1 cellular context compared by ENCODE assay signal in the genomic region with DNA sequence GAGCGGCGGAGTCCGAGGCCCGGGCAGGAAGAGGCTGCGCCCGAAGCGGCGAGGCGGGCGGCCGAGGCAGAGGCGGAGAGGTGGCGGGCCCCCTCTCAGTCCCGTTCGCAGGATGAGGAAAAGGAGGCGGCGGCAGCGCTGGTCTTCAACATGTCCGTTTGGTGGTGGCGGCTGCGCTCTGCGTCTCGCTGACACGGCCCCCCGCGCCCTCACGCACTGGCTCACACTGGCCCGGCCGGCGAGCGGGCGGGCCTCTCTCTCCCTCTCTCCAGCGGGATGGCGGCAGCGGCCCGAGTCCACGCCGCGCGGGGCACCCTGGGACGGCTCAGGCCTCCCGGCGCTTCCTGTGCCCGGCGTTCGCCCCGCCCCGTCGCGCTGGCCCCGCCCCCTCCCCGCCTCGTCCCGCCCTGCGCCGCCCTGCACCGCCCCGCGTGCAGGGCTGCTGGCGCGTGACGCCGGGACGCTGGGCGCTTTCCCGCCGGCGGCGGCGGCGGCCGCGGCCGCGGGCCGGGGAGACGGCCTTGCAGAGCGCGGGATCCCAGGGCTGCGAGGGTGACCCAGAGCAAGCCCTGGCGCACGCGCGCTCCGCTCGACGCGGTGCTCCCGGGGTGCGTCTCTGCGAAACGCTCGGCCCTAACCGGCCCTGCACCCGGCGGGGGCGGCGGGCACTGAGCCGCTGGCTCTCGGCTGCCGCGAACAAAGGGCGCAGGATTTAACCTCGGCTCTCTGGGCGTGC.
A peak's percentile ranks its signal among the peaks of the same experiment; 100 is the strongest.
TF ChIP-seq lines count a peak whose summit lies in the region.

A gene with protein sequence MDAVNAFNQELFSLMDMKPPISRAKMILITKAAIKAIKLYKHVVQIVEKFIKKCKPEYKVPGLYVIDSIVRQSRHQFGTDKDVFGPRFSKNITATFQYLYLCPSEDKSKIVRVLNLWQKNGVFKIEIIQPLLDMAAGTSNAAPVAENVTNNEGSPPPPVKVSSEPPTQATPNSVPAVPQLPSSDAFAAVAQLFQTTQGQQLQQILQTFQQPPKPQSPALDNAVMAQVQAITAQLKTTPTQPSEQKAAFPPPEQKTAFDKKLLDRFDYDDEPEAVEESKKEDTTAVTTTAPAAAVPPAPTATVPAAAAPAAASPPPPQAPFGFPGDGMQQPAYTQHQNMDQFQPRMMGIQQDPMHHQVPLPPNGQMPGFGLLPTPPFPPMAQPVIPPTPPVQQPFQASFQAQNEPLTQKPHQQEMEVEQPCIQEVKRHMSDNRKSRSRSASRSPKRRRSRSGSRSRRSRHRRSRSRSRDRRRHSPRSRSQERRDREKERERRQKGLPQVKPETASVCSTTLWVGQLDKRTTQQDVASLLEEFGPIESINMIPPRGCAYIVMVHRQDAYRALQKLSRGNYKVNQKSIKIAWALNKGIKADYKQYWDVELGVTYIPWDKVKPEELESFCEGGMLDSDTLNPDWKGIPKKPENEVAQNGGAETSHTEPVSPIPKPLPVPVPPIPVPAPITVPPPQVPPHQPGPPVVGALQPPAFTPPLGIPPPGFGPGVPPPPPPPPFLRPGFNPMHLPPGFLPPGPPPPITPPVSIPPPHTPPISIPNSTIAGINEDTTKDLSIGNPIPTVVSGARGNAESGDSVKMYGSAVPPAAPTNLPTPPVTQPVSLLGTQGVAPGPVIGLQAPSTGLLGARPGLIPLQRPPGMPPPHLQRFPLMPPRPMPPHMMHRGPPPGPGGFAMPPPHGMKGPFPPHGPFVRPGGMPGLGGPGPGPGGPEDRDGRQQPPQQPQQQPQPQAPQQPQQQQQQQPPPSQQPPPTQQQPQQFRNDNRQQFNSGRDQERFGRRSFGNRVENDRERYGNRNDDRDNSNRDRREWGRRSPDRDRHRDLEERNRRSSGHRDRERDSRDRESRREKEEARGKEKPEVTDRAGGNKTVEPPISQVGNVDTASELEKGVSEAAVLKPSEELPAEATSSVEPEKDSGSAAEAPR (minus strand): TSS at position 317 of the 736 bp plus-strand sequence. CDS start 426 bp downstream, outside the sequence.

TF ChIP-seq in HepG2, 621 proteins besides CTCF, POLR2A, EP300 and RAD21 (continued from another document and continues in another):
- TF ChIP-seq, protein P1, sequence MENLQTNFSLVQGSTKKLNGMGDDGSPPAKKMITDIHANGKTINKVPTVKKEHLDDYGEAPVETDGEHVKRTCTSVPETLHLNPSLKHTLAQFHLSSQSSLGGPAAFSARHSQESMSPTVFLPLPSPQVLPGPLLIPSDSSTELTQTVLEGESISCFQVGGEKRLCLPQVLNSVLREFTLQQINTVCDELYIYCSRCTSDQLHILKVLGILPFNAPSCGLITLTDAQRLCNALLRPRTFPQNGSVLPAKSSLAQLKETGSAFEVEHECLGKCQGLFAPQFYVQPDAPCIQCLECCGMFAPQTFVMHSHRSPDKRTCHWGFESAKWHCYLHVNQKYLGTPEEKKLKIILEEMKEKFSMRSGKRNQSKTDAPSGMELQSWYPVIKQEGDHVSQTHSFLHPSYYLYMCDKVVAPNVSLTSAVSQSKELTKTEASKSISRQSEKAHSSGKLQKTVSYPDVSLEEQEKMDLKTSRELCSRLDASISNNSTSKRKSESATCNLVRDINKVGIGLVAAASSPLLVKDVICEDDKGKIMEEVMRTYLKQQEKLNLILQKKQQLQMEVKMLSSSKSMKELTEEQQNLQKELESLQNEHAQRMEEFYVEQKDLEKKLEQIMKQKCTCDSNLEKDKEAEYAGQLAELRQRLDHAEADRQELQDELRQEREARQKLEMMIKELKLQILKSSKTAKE (CRISPR knock-in tag; IDR thresholded peaks at IDR 0.05; ENCODE audit: borderline replicate concordance): peak; percentile 3; the same call in 1 of the 2 replicates
- TF ChIP-seq, protein P2, sequence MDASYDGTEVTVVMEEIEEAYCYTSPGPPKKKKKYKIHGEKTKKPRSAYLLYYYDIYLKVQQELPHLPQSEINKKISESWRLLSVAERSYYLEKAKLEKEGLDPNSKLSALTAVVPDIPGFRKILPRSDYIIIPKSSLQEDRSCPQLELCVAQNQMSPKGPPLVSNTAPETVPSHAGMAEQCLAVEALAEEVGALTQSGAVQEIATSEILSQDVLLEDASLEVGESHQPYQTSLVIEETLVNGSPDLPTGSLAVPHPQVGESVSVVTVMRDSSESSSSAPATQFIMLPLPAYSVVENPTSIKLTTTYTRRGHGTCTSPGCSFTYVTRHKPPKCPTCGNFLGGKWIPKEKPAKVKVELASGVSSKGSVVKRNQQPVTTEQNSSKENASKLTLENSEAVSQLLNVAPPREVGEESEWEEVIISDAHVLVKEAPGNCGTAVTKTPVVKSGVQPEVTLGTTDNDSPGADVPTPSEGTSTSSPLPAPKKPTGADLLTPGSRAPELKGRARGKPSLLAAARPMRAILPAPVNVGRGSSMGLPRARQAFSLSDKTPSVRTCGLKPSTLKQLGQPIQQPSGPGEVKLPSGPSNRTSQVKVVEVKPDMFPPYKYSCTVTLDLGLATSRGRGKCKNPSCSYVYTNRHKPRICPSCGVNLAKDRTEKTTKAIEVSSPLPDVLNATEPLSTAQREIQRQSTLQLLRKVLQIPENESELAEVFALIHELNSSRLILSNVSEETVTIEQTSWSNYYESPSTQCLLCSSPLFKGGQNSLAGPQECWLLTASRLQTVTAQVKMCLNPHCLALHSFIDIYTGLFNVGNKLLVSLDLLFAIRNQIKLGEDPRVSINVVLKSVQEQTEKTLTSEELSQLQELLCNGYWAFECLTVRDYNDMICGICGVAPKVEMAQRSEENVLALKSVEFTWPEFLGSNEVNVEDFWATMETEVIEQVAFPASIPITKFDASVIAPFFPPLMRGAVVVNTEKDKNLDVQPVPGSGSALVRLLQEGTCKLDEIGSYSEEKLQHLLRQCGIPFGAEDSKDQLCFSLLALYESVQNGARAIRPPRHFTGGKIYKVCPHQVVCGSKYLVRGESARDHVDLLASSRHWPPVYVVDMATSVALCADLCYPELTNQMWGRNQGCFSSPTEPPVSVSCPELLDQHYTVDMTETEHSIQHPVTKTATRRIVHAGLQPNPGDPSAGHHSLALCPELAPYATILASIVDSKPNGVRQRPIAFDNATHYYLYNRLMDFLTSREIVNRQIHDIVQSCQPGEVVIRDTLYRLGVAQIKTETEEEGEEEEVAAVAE (CRISPR knock-in tag; IDR thresholded peaks at IDR 0.05; ENCODE audit: borderline replicate concordance): no peak
- peak; percentile 44; the same call in 1 of the 2 replicates for TF ChIP-seq REPIN1 (CRISPR knock-in tag; IDR thresholded peaks at IDR 0.05; ENCODE audit: borderline replicate concordance, low read depth)
- peak; percentile 89 for TF ChIP-seq ZNF563 (CRISPR knock-in tag; IDR thresholded peaks at IDR 0.05)
- TF ChIP-seq ZNF251 (CRISPR knock-in tag; IDR thresholded peaks at IDR 0.05): no peak
- TF ChIP-seq ETV5 (CRISPR knock-in tag; IDR thresholded peaks at IDR 0.05; ENCODE audit: borderline replicate concordance): no peak
- 0 out of 2 replicates have a peak, but pooled peaks have one; percentile 15 for TF ChIP-seq ZNF234 (CRISPR knock-in tag; conservative IDR thresholded peaks at IDR 0.05)
- TF ChIP-seq ZSCAN31 (CRISPR knock-in tag; IDR thresholded peaks at IDR 0.05; ENCODE audit: low read depth): peak; percentile 73; the same call in 1 of the 2 replicates
- TF ChIP-seq GATA4 (IDR thresholded peaks at IDR 0.05; ENCODE audit: borderline replicate concordance, low read depth): peak; percentile 16; the same call in 1 of the 2 replicates
- peak; percentile 72; the same call in 1 of the 2 replicates for TF ChIP-seq ZSCAN21 (CRISPR knock-in tag; IDR thresholded peaks at IDR 0.05; ENCODE audit: borderline replicate concordance)
- TF ChIP-seq, protein P3, sequence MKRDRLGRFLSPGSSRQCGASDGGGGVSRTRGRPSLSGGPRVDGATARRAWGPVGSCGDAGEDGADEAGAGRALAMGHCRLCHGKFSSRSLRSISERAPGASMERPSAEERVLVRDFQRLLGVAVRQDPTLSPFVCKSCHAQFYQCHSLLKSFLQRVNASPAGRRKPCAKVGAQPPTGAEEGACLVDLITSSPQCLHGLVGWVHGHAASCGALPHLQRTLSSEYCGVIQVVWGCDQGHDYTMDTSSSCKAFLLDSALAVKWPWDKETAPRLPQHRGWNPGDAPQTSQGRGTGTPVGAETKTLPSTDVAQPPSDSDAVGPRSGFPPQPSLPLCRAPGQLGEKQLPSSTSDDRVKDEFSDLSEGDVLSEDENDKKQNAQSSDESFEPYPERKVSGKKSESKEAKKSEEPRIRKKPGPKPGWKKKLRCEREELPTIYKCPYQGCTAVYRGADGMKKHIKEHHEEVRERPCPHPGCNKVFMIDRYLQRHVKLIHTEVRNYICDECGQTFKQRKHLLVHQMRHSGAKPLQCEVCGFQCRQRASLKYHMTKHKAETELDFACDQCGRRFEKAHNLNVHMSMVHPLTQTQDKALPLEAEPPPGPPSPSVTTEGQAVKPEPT (CRISPR knock-in tag; IDR thresholded peaks at IDR 0.05; ENCODE audit: low read depth): peak; percentile 77; the same call in 1 of the 2 replicates
- TF ChIP-seq MYC (CRISPR knock-in tag; IDR thresholded peaks at IDR 0.05; ENCODE audit: borderline replicate concordance): peak; percentile 75
- peak; percentile 53; the same call in 1 of the 2 replicates for TF ChIP-seq ESRRA (CRISPR knock-in tag; IDR thresholded peaks at IDR 0.05; ENCODE audit: low read depth)
- TF ChIP-seq IRX3 (CRISPR knock-in tag; IDR thresholded peaks at IDR 0.05; ENCODE audit: borderline replicate concordance, low read depth): no peak; the same call in 1 of the 2 replicates
- TF ChIP-seq ZNF230 (CRISPR knock-in tag; IDR thresholded peaks at IDR 0.05): no peak
- TF ChIP-seq ZNF83 (CRISPR knock-in tag; IDR thresholded peaks at IDR 0.05; ENCODE audit: borderline replicate concordance): peak; percentile 10; the same call in 1 of the 2 replicates
- no peak for TF ChIP-seq HMG20B (CRISPR knock-in tag; conservative IDR thresholded peaks at IDR 0.05)
- no peak for TF ChIP-seq ZNF660 (CRISPR knock-in tag; IDR thresholded peaks at IDR 0.05; ENCODE audit: borderline replicate concordance, low read depth)
- TF ChIP-seq ZNF274 (CRISPR knock-in tag; IDR thresholded peaks at IDR 0.05): peak; percentile 7; the same call in 1 of the 2 replicates
- peak; percentile 66 for TF ChIP-seq ZNF607 (CRISPR knock-in tag; IDR thresholded peaks at IDR 0.05; ENCODE audit: borderline replicate concordance)
- TF ChIP-seq ZNF781 (CRISPR knock-in tag; IDR thresholded peaks at IDR 0.05; ENCODE audit: borderline replicate concordance, not compliant biosample characterization): no peak
- TF ChIP-seq ZNF138 (CRISPR knock-in tag; IDR thresholded peaks at IDR 0.05; ENCODE audit: low read depth): peak; percentile 78; the same call in 1 of the 2 replicates
- TF ChIP-seq TEAD3 (CRISPR knock-in tag; optimal IDR thresholded peaks at IDR 0.05; ENCODE audit: borderline replicate concordance): no peak
- TF ChIP-seq ZSCAN22 (CRISPR knock-in tag; IDR thresholded peaks at IDR 0.05): no peak
- no peak for TF ChIP-seq FOXP1 (IDR thresholded peaks at IDR 0.05)
- TF ChIP-seq FOXP1 (CRISPR knock-in tag; IDR thresholded peaks at IDR 0.05): no peak
- TF ChIP-seq MAF1 (CRISPR knock-in tag; IDR thresholded peaks at IDR 0.05; ENCODE audit: borderline replicate concordance): 0 out of 2 replicates have a peak, but pooled peaks have one; percentile 10
- TF ChIP-seq, protein P4, sequence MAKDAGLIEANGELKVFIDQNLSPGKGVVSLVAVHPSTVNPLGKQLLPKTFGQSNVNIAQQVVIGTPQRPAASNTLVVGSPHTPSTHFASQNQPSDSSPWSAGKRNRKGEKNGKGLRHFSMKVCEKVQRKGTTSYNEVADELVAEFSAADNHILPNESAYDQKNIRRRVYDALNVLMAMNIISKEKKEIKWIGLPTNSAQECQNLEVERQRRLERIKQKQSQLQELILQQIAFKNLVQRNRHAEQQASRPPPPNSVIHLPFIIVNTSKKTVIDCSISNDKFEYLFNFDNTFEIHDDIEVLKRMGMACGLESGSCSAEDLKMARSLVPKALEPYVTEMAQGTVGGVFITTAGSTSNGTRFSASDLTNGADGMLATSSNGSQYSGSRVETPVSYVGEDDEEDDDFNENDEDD (CRISPR knock-in tag; IDR thresholded peaks at IDR 0.05; ENCODE audit: borderline replicate concordance): peak; percentile 84
- no peak for TF ChIP-seq ZNF780A (CRISPR knock-in tag; IDR thresholded peaks at IDR 0.05)
- TF ChIP-seq ZNF850 (CRISPR knock-in tag; conservative IDR thresholded peaks at IDR 0.05): no peak
- TF ChIP-seq ZNF891 (CRISPR knock-in tag; IDR thresholded peaks at IDR 0.05): no peak
- peak; percentile 36; the same call in 1 of the 3 replicates for TF ChIP-seq MXI1 (IDR thresholded peaks at IDR 0.05; ENCODE audit: borderline replicate concordance, low read depth, low read length)
- no peak for TF ChIP-seq CBX1 (IDR thresholded peaks at IDR 0.05; ENCODE audit: low read depth)
- no peak for TF ChIP-seq TBP (CRISPR knock-in tag; IDR thresholded peaks at IDR 0.05)
- TF ChIP-seq, protein P5, sequence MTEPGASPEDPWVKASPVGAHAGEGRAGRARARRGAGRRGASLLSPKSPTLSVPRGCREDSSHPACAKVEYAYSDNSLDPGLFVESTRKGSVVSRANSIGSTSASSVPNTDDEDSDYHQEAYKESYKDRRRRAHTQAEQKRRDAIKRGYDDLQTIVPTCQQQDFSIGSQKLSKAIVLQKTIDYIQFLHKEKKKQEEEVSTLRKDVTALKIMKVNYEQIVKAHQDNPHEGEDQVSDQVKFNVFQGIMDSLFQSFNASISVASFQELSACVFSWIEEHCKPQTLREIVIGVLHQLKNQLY (CRISPR knock-in tag; IDR thresholded peaks at IDR 0.05): no peak
- TF ChIP-seq HNRNPL (IDR thresholded peaks at IDR 0.05; ENCODE audit: low read depth, low read length): 0 out of 2 replicates have a peak, but pooled peaks have one; percentile 49
- no peak for TF ChIP-seq TBX3 (IDR thresholded peaks at IDR 0.05; ENCODE audit: borderline replicate concordance)
- TF ChIP-seq, protein P6, sequence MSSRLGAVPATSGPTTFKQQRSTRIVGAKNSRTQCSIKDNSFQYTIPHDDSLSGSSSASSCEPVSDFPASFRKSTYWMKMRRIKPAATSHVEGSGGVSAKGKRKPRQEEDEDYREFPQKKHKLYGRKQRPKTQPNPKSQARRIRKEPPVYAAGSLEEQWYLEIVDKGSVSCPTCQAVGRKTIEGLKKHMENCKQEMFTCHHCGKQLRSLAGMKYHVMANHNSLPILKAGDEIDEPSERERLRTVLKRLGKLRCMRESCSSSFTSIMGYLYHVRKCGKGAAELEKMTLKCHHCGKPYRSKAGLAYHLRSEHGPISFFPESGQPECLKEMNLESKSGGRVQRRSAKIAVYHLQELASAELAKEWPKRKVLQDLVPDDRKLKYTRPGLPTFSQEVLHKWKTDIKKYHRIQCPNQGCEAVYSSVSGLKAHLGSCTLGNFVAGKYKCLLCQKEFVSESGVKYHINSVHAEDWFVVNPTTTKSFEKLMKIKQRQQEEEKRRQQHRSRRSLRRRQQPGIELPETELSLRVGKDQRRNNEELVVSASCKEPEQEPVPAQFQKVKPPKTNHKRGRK (CRISPR knock-in tag; IDR thresholded peaks at IDR 0.05): no peak
- TF ChIP-seq, protein P7, sequence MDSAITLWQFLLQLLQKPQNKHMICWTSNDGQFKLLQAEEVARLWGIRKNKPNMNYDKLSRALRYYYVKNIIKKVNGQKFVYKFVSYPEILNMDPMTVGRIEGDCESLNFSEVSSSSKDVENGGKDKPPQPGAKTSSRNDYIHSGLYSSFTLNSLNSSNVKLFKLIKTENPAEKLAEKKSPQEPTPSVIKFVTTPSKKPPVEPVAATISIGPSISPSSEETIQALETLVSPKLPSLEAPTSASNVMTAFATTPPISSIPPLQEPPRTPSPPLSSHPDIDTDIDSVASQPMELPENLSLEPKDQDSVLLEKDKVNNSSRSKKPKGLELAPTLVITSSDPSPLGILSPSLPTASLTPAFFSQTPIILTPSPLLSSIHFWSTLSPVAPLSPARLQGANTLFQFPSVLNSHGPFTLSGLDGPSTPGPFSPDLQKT (CRISPR knock-in tag; IDR thresholded peaks at IDR 0.05; ENCODE audit: borderline replicate concordance): no peak
